In genomic region chr2:12727641-12728040, GRCh38 we compare ENCODE assay signal across 14 cellular contexts. TPM values are rescaled to one million over a fixed set of nuclear protein-coding genes. Genes with fewer than 3 reads are reported as not detected.
DNase-seq lines count a peak whose midpoint lies in the region; ATAC-seq and TF ChIP-seq lines count a peak whose summit lies in the region.
"Had no signal": no experiment of that assay in that cellular context is flagged by ENCODE, and none has a peak within 500 bp of the region (broad histone marks: within the 10 kb centered on the region; RNA-seq: fewer than 3 reads in every experiment).

No MANE protein-coding gene starts in this region.

- in situ Hi-C loops in ACHN (cut with HindIII; ENCODE audit: low pct_ligation_motif_present, low pct_unique_long_range_greater_than_20kb, low sequenced_read_pairs), result no loop called here

- H3K9me3 ChIP-seq in BLaER1 (no peaks in the 10 kb centered on the region), DND-41 (ENCODE audit: insufficient read depth, low read length, severe bottlenecking) (no peaks in the 10 kb centered on the region), right lobe of liver (no peaks in the 10 kb centered on the region)
- H3K9me3 ChIP-seq: ascending aorta had no signal

- H3K36me3 ChIP-seq in BLaER1 (peaks cover 100% of the 10 kb centered on the region), DND-41 (ENCODE audit: insufficient read depth, low read length) (peaks cover 89% of the 10 kb centered on the region), right lobe of liver (peaks cover 0 to 3% (median 0%) of the 10 kb centered on the region in 4 donors)

- TF ChIP-seq POLR2A in right lobe of liver (IDR thresholded peaks at IDR 0.05), result no peak

- no peaks in the 10 kb centered on the region for H3K27me3 Mint-ChIP-seq in activated CD8-positive, alpha-beta T cell treated with anti-CD3 and anti-CD28 coated beads, Interleukin-2, amount 10 ng/mL, durations not matched to agents 7 days and 5 days (ENCODE audit: low read depth)
- no peaks in the 10 kb centered on the region for H3K27me3 Mint-ChIP-seq in memory B cell

- H3K36me3 Mint-ChIP-seq in activated CD8-positive, alpha-beta T cell treated with anti-CD3 and anti-CD28 coated beads, Interleukin-2, amount 10 ng/mL, durations not matched to agents 7 days and 5 days (ENCODE audit: low read depth), result peaks cover 91% of the 10 kb centered on the region
- H3K36me3 Mint-ChIP-seq in memory B cell, result peaks cover 22% of the 10 kb centered on the region

- intact Hi-C loops in right lobe of liver (cut with DNase I), result no loop called here

- H3K27ac ChIP-seq in BLaER1 (0 out of 2 replicates have a peak overlapping the region, but pooled peaks have one; percentile 16), DND-41 (ENCODE audit: low read length) (peak overlapping the region; percentile 76), right lobe of liver (no peak overlapping the region)
- H3K27ac ChIP-seq: C4-2B, GM23248 had no signal

- H3K79me2 ChIP-seq in DND-41 (ENCODE audit: insufficient read depth, low read length), result peaks cover 83% of the 10 kb centered on the region

- DNase-seq in DND-41 (no peak), memory B cell (ENCODE audit: low spot score in 2 of 2) (no peak), SIG-M5 treated with dmso at 0.1 percent for 504 hours (lab: John Stamatoyannopoulos, UW; ENCODE audit: unreplicated experiment) (no peak), ACHN (no peak), right lobe of liver (no peak)
- DNase-seq in activated CD8-positive, alpha-beta T cell treated with anti-CD3 and anti-CD28 coated beads, Interleukin-2, amount 10 ng/mL, durations not matched to agents 7 days and 5 days, result peak; percentile 29
- DNase-seq: GM23248, NCI-H1048, nephron progenitor cell, substantia nigra had no signal

- H3K4me1 ChIP-seq in BLaER1 (peaks cover 100% of the 10 kb centered on the region), DND-41 (ENCODE audit: insufficient read depth, low read length) (peaks cover 53% of the 10 kb centered on the region), right lobe of liver (peaks cover 0 to 34% (median 10%) of the 10 kb centered on the region in 4 donors)

- H4K20me1 ChIP-seq in BLaER1 (peaks cover 100% of the 10 kb centered on the region), DND-41 (ENCODE audit: insufficient read depth, low read length) (peaks cover 30% of the 10 kb centered on the region; the same call in 1 of the 2 replicates)

- POLR2A ChIA-PET in activated CD8-positive, alpha-beta T cell treated with anti-CD3 and anti-CD28 coated beads, Interleukin-2, amount 10 ng/mL, durations not matched to agents 7 days and 5 days (lab: Charles Lee), result interaction anchor here (0.5 to 2.7 kb wide), 3 partner anchors 10 to 441 kb away, joined by 3 to 22 read pairs (median 3); partner anchors contain the start of gene TRIB2

- no peak overlapping the region for H2AFZ ChIP-seq in DND-41 (ENCODE audit: low read depth, low read length)
- H2AFZ ChIP-seq: GM23248 had no signal

- H3K9ac ChIP-seq in BLaER1, result no peak overlapping the region
- peak overlapping the region; percentile 19; the same call in 1 of the 2 replicates for H3K9ac ChIP-seq in DND-41 (ENCODE audit: low read depth, low read length)
- H3K9ac ChIP-seq: GM23248 had no signal

- peak overlapping the region; percentile 67 for H3K4me3 Mint-ChIP-seq in activated CD8-positive, alpha-beta T cell treated with anti-CD3 and anti-CD28 coated beads, Interleukin-2, amount 10 ng/mL, durations not matched to agents 7 days and 5 days
- H3K4me3 Mint-ChIP-seq in memory B cell, result peak overlapping the region; percentile 82
- H3K4me3 Mint-ChIP-seq: nephron progenitor cell had no signal

- 0% methylated on average over 1 of the region's 5 CpGs for WGBS in right lobe of liver (ENCODE audit: insufficient coverage, low coverage, low lambda C conversion rate, missing lambda C conversion rate)

- H3K27me3 ChIP-seq in BLaER1 (no peaks in the 10 kb centered on the region), DND-41 (ENCODE audit: insufficient read depth, low read length, poor library complexity) (no peaks in the 10 kb centered on the region), right lobe of liver (no peaks in the 10 kb centered on the region)
- H3K27me3 ChIP-seq: ascending aorta had no signal

- CTCF ChIA-PET in activated CD8-positive, alpha-beta T cell treated with anti-CD3 and anti-CD28 coated beads, Interleukin-2, amount 10 ng/mL, durations not matched to agents 7 days and 5 days (lab: Charles Lee), result interaction anchor here (1.1 to 4.7 kb wide), 7 partner anchors 11 to 900 kb away, joined by 3 to 31 read pairs (median 4); partner anchors contain the start of gene TRIB2

- H3K4me1 Mint-ChIP-seq in activated CD8-positive, alpha-beta T cell treated with anti-CD3 and anti-CD28 coated beads, Interleukin-2, amount 10 ng/mL, durations not matched to agents 7 days and 5 days (ENCODE audit: low read depth), result peaks cover 86% of the 10 kb centered on the region
- H3K4me1 Mint-ChIP-seq in memory B cell, result peaks cover 69% of the 10 kb centered on the region

- TF ChIP-seq CTCF in DND-41 (IDR thresholded peaks at IDR 0.05; ENCODE audit: borderline replicate concordance, extremely low read depth, low read length, poor library complexity, severe bottlenecking) (no peak), right lobe of liver (IDR thresholded peaks at IDR 0.05) (no peak)

- no peak for ATAC-seq in DND-41 (ENCODE audit: insufficient read depth, low read depth)
- no peak for ATAC-seq in activated CD8-positive, alpha-beta T cell treated with anti-CD3 and anti-CD28 coated beads, Interleukin-2, amount 10 ng/mL, durations not matched to agents 7 days and 5 days
- no peak for ATAC-seq in memory B cell (ENCODE audit: low read depth)
- no peak for ATAC-seq in GM21619 (IDR thresholded peaks at IDR 0.05; ENCODE audit: unreplicated experiment)
- ATAC-seq in right lobe of liver, result no peak

- H3K4me3 ChIP-seq in BLaER1 (peak overlapping the region; percentile 23), DND-41 (ENCODE audit: low read depth in 1 of 2, low read length in 2 of 2) (peak overlapping the region in 1 of 2 experiments; percentile 51; a peak in 2 of 4 replicates), right lobe of liver (no peak overlapping the region)
- H3K4me3 ChIP-seq: ascending aorta, GM23248 had no signal

- H3K9me3 Mint-ChIP-seq in activated CD8-positive, alpha-beta T cell treated with anti-CD3 and anti-CD28 coated beads, Interleukin-2, amount 10 ng/mL, durations not matched to agents 7 days and 5 days (ENCODE audit: insufficient read depth), result no peaks in the 10 kb centered on the region
- no peaks in the 10 kb centered on the region for H3K9me3 Mint-ChIP-seq in memory B cell
- H3K9me3 Mint-ChIP-seq: nephron progenitor cell had no signal

- H3K27ac Mint-ChIP-seq in activated CD8-positive, alpha-beta T cell treated with anti-CD3 and anti-CD28 coated beads, Interleukin-2, amount 10 ng/mL, durations not matched to agents 7 days and 5 days, result peak overlapping the region; percentile 86
- H3K27ac Mint-ChIP-seq in memory B cell, result peak overlapping the region; percentile 46
- H3K27ac Mint-ChIP-seq: nephron progenitor cell had no signal

- H3K4me2 ChIP-seq in BLaER1, result peak overlapping the region; percentile 85
- H3K4me2 ChIP-seq in DND-41 (ENCODE audit: insufficient read depth, low read length), result peak overlapping the region; percentile 62

RNA-seq across cellular contexts. Expression of gene TRIB2, which starts 10.9 kb away (rescaled TPM):
- 10 to 100 TPM; 52.7 to 57.7 TPM for total RNA-seq in activated CD8-positive, alpha-beta T cell treated with anti-CD3 and anti-CD28 coated beads, Interleukin-2, amount 10 ng/mL, durations not matched to agents 7 days and 5 days
- 10 to 100 TPM in 5 of 6 experiments, 1 to 10 TPM in 1; 9.1 to 24.4 (median 15.3) TPM for total RNA-seq in right lobe of liver

Comparison
In these comparisons a context has a peak if more than half of its experiments do, and no peak if none do; other contexts are left out.
1. H3K27ac ChIP-seq: peak in BLaER1 (single experiment) and DND-41 (single experiment); none in right lobe of liver (0 of 3).